In genomic region chr4:67286724-67287123, GRCh38 we compare ENCODE assay signal across 33 cellular contexts.
"Had no signal": no experiment of that assay in that cellular context is flagged by ENCODE, and none has a peak within 500 bp of the region (broad histone marks: within the 10 kb centered on the region; RNA-seq: fewer than 3 reads in every experiment).

No MANE protein-coding gene starts in this region.

- DNase-seq: Karpas-422, Kasumi-1, MG63, MM.1S, MV-4-11, NCI-H1048, NCI-H1092, NCI-H1092 treated with DMSO at 0.1 percent for 48 hours, NCI-H1105, NCI-H1105 treated with DMSO at 0.1 percent for 48 hours, NCI-H1417, NCI-H1417 treated with DMSO at 0.1 percent for 48 hours, NCI-H1436, NCI-H1436 treated with DMSO at 0.1 percent for 48 hours, NCI-H146, NCI-H1694, NCI-H1694 treated with DMSO at 0.1 percent for 48 hours, NCI-H187, NCI-H187 treated with DMSO at 0.1 percent for 48 hours, NCI-H1930, NCI-H2029, NCI-H2029 treated with DMSO at 0.1 percent for 48 hours, NCI-H2081, NCI-H2081 treated with DMSO at 0.1 percent for 48 hours, NCI-H2107, NCI-H2171, NCI-H2171 treated with DMSO at 0.1 percent for 48 hours, NCI-H2227 treated with DMSO at 0.1 percent for 48 hours, NCI-H226, NCI-H345, NCI-H446, NCI-H446 treated with DMSO at 0.1 percent for 48 hours, NCI-H510A had no signal
